15 cellular contexts compared by ENCODE assay signal in genomic region chr1:165843304-165843703, GRCh38. TPM values are rescaled to one million over a fixed set of nuclear protein-coding genes. Genes with fewer than 3 reads are reported as not detected.
DNase-seq lines count a peak whose midpoint lies in the region; ATAC-seq and TF ChIP-seq lines count a peak whose summit lies in the region.
"Had no signal": no experiment of that assay in that cellular context is flagged by ENCODE, and none has a peak within 500 bp of the region (broad histone marks: within the 10 kb centered on the region; RNA-seq: fewer than 3 reads in every experiment).

No MANE protein-coding gene starts in this region.

- intact Hi-C loops in prostate gland (cut with DNase I): no loop called here
- intact Hi-C loops in activated CD8-positive, alpha-beta T cell treated with anti-CD3 and anti-CD28 coated beads for 36 hours (cut with micrococcal nuclease): no loop called here

- no peak overlapping the region for H2AFZ ChIP-seq in ACC112 (ENCODE audit: low read length, unreplicated experiment)

- peaks cover 25% of the 10 kb centered on the region for H3K4me1 ChIP-seq in ACC112 (ENCODE audit: control insufficient read depth, insufficient read depth, low read length, unreplicated experiment)
- no peaks in the 10 kb centered on the region for H3K4me1 ChIP-seq in prostate gland (replicated peaks)

- DNase-seq in HFFc6 (peak; percentile 16), foreskin fibroblast (peak; percentile 27 to 61), epidermal melanocyte (ENCODE audit: insufficient read length, low spot score) (no peak), prostate gland (ENCODE audit: low spot score) (no peak)
- no peak for DNase-seq in activated CD8-positive, alpha-beta T cell treated with anti-CD3 and anti-CD28 coated beads for 36 hours
- no peak for DNase-seq in stimulated activated CD4-positive, alpha-beta T cell treated with anti-CD3 and anti-CD28 coated beads, Interleukin-4, amount 100 ng/mL, for 4 hours
- DNase-seq: activated CD8-positive, alpha-beta memory T cell treated with anti-CD3 and anti-CD28 coated beads for 24 hours; activated effector memory CD4-positive, alpha-beta T cell treated with anti-CD3 and anti-CD28 coated beads, Interleukin-2, amount 50 U/mL, for 16 hours; aorta; gastrocnemius medialis; stimulated activated naive CD8-positive, alpha-beta T cell treated with anti-CD3 and anti-CD28 coated beads, Interleukin-15, Interleukin-2, amounts not matched to agents 100 U/mL and 50 U/mL, for 24 hours had no signal

- POLR2A ChIA-PET in activated CD8-positive, alpha-beta T cell treated with anti-CD3 and anti-CD28 coated beads for 36 hours (lab: Charles Lee): interaction anchor here (1.2 kb wide), 1 partner anchor 14 kb away, joined by 3 read pairs; no protein-coding TSS in a partner anchor

- no peaks in the 10 kb centered on the region for H3K9me3 Mint-ChIP-seq in HFFc6
- H3K9me3 Mint-ChIP-seq in activated CD8-positive, alpha-beta T cell treated with anti-CD3 and anti-CD28 coated beads for 36 hours: no peaks in the 10 kb centered on the region

- TF ChIP-seq POLR2A in prostate gland (IDR thresholded peaks at IDR 0.05): no peak

- H3K4me1 Mint-ChIP-seq in HFFc6 (ENCODE audit: low read depth): peaks cover 57% of the 10 kb centered on the region
- H3K4me1 Mint-ChIP-seq in activated CD8-positive, alpha-beta T cell treated with anti-CD3 and anti-CD28 coated beads for 36 hours (ENCODE audit: low read depth): peaks cover 31% of the 10 kb centered on the region

- H3K27ac ChIP-seq in ACC112 (ENCODE audit: low read depth, low read length): peak overlapping the region; percentile 66
- no peak overlapping the region for H3K27ac ChIP-seq in prostate gland
- H3K27ac ChIP-seq: vagina had no signal

- H3K9me3 ChIP-seq in prostate gland: no peaks in the 10 kb centered on the region
- H3K9me3 ChIP-seq: gastrocnemius medialis, vagina had no signal

- H3K4me3 ChIP-seq in ACC112 (ENCODE audit: low read depth, low read length): peak overlapping the region; percentile 43; the same call in 1 of the 2 replicates
- no peak overlapping the region for H3K4me3 ChIP-seq in foreskin fibroblast (ENCODE audit: low read depth in 1 of 2, low read length in 2 of 2)
- H3K4me3 ChIP-seq in prostate gland: no peak overlapping the region
- H3K4me3 ChIP-seq: gastrocnemius medialis, lung, vagina had no signal

- no peak for TF ChIP-seq CTCF in HFFc6 (IDR thresholded peaks at IDR 0.05)
- TF ChIP-seq CTCF in foreskin fibroblast (IDR thresholded peaks at IDR 0.05; ENCODE audit: low read depth, low read length): no peak
- no peak for TF ChIP-seq CTCF in prostate gland (IDR thresholded peaks at IDR 0.05)
- TF ChIP-seq CTCF in activated CD8-positive, alpha-beta T cell treated with anti-CD3 and anti-CD28 coated beads for 36 hours (IDR thresholded peaks at IDR 0.05): no peak

- peaks cover 93% of the 10 kb centered on the region for H3K79me2 ChIP-seq in ACC112 (ENCODE audit: control insufficient read depth, insufficient read depth, low read length, unreplicated experiment)

- ATAC-seq in SK-N-SH treated with all-trans-retinoic acid at 6 μM for 48 hours: peak; percentile 26; the same call in 1 of the 3 replicates
- ATAC-seq in activated CD8-positive, alpha-beta T cell treated with anti-CD3 and anti-CD28 coated beads for 36 hours: no peak

- CTCF ChIA-PET in activated CD8-positive, alpha-beta T cell treated with anti-CD3 and anti-CD28 coated beads for 36 hours (lab: Charles Lee): interaction anchor here (1.1 to 1.6 kb wide), 2 partner anchors 14 to 97 kb away, joined by 3 to 7 read pairs; no protein-coding TSS in a partner anchor

- peaks cover 4% of the 10 kb centered on the region; the same call in 1 of the 2 replicates for H3K36me3 Mint-ChIP-seq in HFFc6 (ENCODE audit: low read depth)
- H3K36me3 Mint-ChIP-seq in activated CD8-positive, alpha-beta T cell treated with anti-CD3 and anti-CD28 coated beads for 36 hours (ENCODE audit: low read depth): peaks cover 12% of the 10 kb centered on the region

- peak overlapping the region; percentile 70; the same call in 1 of the 2 replicates for H3K4me3 Mint-ChIP-seq in HFFc6
- H3K4me3 Mint-ChIP-seq in activated CD8-positive, alpha-beta T cell treated with anti-CD3 and anti-CD28 coated beads for 36 hours: no peak overlapping the region

- H3K27me3 Mint-ChIP-seq in HFFc6 (ENCODE audit: insufficient read depth): 0 out of 2 replicates have a peak, but pooled peaks cover 2% of the 10 kb centered on the region
- H3K27me3 Mint-ChIP-seq in activated CD8-positive, alpha-beta T cell treated with anti-CD3 and anti-CD28 coated beads for 36 hours: no peaks in the 10 kb centered on the region

- WGBS in prostate gland: 78% methylated on average over 1 of the region's 1 CpG

- H3K27ac Mint-ChIP-seq in HFFc6: peak overlapping the region; percentile 84
- no peak overlapping the region for H3K27ac Mint-ChIP-seq in activated CD8-positive, alpha-beta T cell treated with anti-CD3 and anti-CD28 coated beads for 36 hours

- H3K36me3 ChIP-seq in ACC112 (ENCODE audit: insufficient read depth, low read length) (no peaks in the 10 kb centered on the region), prostate gland (no peaks in the 10 kb centered on the region)
- H3K36me3 ChIP-seq: gastrocnemius medialis, vagina had no signal

- H3K27me3 ChIP-seq in ACC112 (ENCODE audit: insufficient read depth, low read length): no peaks in the 10 kb centered on the region
- H3K27me3 ChIP-seq in prostate gland (replicated peaks; ENCODE audit: insufficient read depth): no peaks in the 10 kb centered on the region
- H3K27me3 ChIP-seq: gastrocnemius medialis, vagina had no signal

TF ChIP-seq in SK-N-SH treated with all-trans-retinoic acid at 6 μM for 48 hours, 23 proteins besides CTCF, POLR2A, EP300 and RAD21 (continues in another document):
- TF ChIP-seq TCF4 (CRISPR knock-in tag; IDR thresholded peaks at IDR 0.05; ENCODE audit: borderline replicate concordance) (no peak), RARB (CRISPR knock-in tag; IDR thresholded peaks at IDR 0.05) (no peak), CREB5 (CRISPR knock-in tag; IDR thresholded peaks at IDR 0.05; ENCODE audit: low read depth) (no peak), ISL1 (CRISPR knock-in tag; IDR thresholded peaks at IDR 0.05) (no peak), ESRRG (CRISPR knock-in tag; IDR thresholded peaks at IDR 0.05) (no peak), ZC3H10 (CRISPR knock-in tag; IDR thresholded peaks at IDR 0.05) (no peak), ZFP30 (CRISPR knock-in tag; IDR thresholded peaks at IDR 0.05) (no peak), GLIS3 (CRISPR knock-in tag; IDR thresholded peaks at IDR 0.05) (no peak), ZFP3 (CRISPR knock-in tag; IDR thresholded peaks at IDR 0.05) (no peak), TOX (CRISPR knock-in tag; IDR thresholded peaks at IDR 0.05; ENCODE audit: borderline replicate concordance) (no peak), CSDC2 (CRISPR knock-in tag; IDR thresholded peaks at IDR 0.05) (no peak), CSRNP3 (CRISPR knock-in tag; IDR thresholded peaks at IDR 0.05) (no peak), ZNF8 (CRISPR knock-in tag; IDR thresholded peaks at IDR 0.05) (no peak), PPARA (CRISPR knock-in tag; IDR thresholded peaks at IDR 0.05; ENCODE audit: borderline replicate concordance) (no peak)

RNA-seq across cellular contexts. Expression of gene UCK2, which starts 15.9 kb away (rescaled TPM):
- total RNA-seq in HFFc6 (2021; fragmentation: NEBNext Ultra II Directional; extraction: Animal tissue kit (Norgen Biotek cat#: 25700)): 10 to 100 TPM; 42.5 to 60.0 (median 52.1) TPM
- total RNA-seq in prostate gland: 10 to 100 TPM; 23.8 to 25.9 TPM
- 10 to 100 TPM; 66.5 to 72.2 TPM for total RNA-seq in activated CD8-positive, alpha-beta T cell treated with anti-CD3 and anti-CD28 coated beads for 36 hours

Comparison
In these comparisons a context has a peak if more than half of its experiments do, and no peak if none do; other contexts are left out.
1. DNase-seq: peak in HFFc6 (single experiment) and foreskin fibroblast (2 of 2); none in epidermal melanocyte (single experiment), prostate gland (single experiment), activated CD8-positive, alpha-beta T cell treated with anti-CD3 and anti-CD28 coated beads for 36 hours (single experiment) and stimulated activated CD4-positive, alpha-beta T cell treated with anti-CD3 and anti-CD28 coated beads, Interleukin-4, amount 100 ng/mL, for 4 hours (0 of 2).